Comparison of ENCODE assay signal across 11 cellular contexts in genomic region chr9:92723299-92723625, GRCh38. TPM values are rescaled to one million over a fixed set of nuclear protein-coding genes. Genes with fewer than 3 reads are reported as not detected.
DNase-seq lines count a peak whose midpoint lies in the region; ATAC-seq, FAIRE-seq and TF ChIP-seq lines count a peak whose summit lies in the region.
"Had no signal": no experiment of that assay in that cellular context is flagged by ENCODE, and none has a peak within 500 bp of the region (broad histone marks: within the 10 kb centered on the region; RNA-seq: fewer than 3 reads in every experiment).

No MANE protein-coding gene starts in this region.

- 65 to 69% methylated on average over 3 of the region's 3 CpGs for WGBS in pancreas, 2 donors

- H3K27me3 ChIP-seq in OCI-LY1 (ENCODE audit: insufficient read depth, low read length): no peaks in the 10 kb centered on the region
- no peaks in the 10 kb centered on the region for H3K27me3 ChIP-seq in pancreas

- H3K4me1 ChIP-seq in OCI-LY1 (ENCODE audit: insufficient read depth, low read length, severe bottlenecking): peaks cover 100% of the 10 kb centered on the region
- no peaks in the 10 kb centered on the region for H3K4me1 ChIP-seq in pancreas

- H2AFZ ChIP-seq in OCI-LY1 (ENCODE audit: low read length): no peak overlapping the region

- ATAC-seq in esophagus mucosa: peak; percentile 86
- ATAC-seq in pancreas: peak in 3 of 4 donors; percentile 17 to 52 (median 48)
- no peak for ATAC-seq in GM18907 (IDR thresholded peaks at IDR 0.05; ENCODE audit: unreplicated experiment)
- ATAC-seq in HG03108 (IDR thresholded peaks at IDR 0.05; ENCODE audit: unreplicated experiment): no peak
- ATAC-seq: WTC11 had no signal

- H3K27ac ChIP-seq in OCI-LY1 (ENCODE audit: low read depth, low read length, poor library complexity, severe bottlenecking) (peak overlapping the region; percentile 95), pancreas (no peak overlapping the region)

- DNase-seq in COLO829 (ENCODE audit: low spot score): peak; percentile 38
- DNase-seq in pancreas: no peak
- DNase-seq in SIG-M5 treated with dmso at 0.1 percent for 504 hours (lab: John Stamatoyannopoulos, UW; ENCODE audit: unreplicated experiment): no peak
- no peak for DNase-seq in kidney glomerular epithelial cell (lab: John Stamatoyannopoulos, UW)
- DNase-seq: activated naive CD4-positive, alpha-beta T cell treated with anti-CD3 and anti-CD28 coated beads, Interleukin-2, amount 50 U/mL, for 16 hours; stimulated activated CD4-positive, alpha-beta T cell treated with anti-CD3 and anti-CD28 coated beads, Interleukin-12 subunit alpha, Interleukin-12 subunit beta, amount 100 ng/mL, for 4 hours had no signal

- H3K4me2 ChIP-seq in OCI-LY1 (ENCODE audit: low read length): peak overlapping the region; percentile 59

- peaks cover 5% of the 10 kb centered on the region; the same call in 1 of the 2 replicates for H3K79me2 ChIP-seq in OCI-LY1 (ENCODE audit: insufficient read depth, low read length)

- intact Hi-C loops in pancreas (cut with DNase I): no loop called here

- TF ChIP-seq CTCF in OCI-LY1 (IDR thresholded peaks at IDR 0.05; ENCODE audit: low read length) (no peak), pancreas (IDR thresholded peaks at IDR 0.05) (no peak)

- no peaks in the 10 kb centered on the region for H4K20me1 ChIP-seq in OCI-LY1 (ENCODE audit: insufficient read depth, low read length)

- H3K9me3 ChIP-seq in OCI-LY1 (ENCODE audit: low read length): no peaks in the 10 kb centered on the region
- no peaks in the 10 kb centered on the region for H3K9me3 ChIP-seq in pancreas

- H3K9ac ChIP-seq in OCI-LY1 (ENCODE audit: low read length): peak overlapping the region; percentile 47

- no peaks in the 10 kb centered on the region for H3K9me2 ChIP-seq in OCI-LY1 (ENCODE audit: low read depth, low read length)

- H3K4me3 ChIP-seq in OCI-LY1 (ENCODE audit: low read depth, low read length, poor library complexity, severe bottlenecking) (peak overlapping the region; percentile 29), pancreas (no peak overlapping the region)

- no peak for FAIRE-seq in pancreas (lab: Jason Lieb, UNC)

- H3K36me3 ChIP-seq in OCI-LY1 (ENCODE audit: insufficient read depth, low read length) (peaks cover 59% of the 10 kb centered on the region), pancreas (peaks cover 2 to 29% (median 25%) of the 10 kb centered on the region in 3 donors)

- peaks cover 7% of the 10 kb centered on the region; the same call in 1 of the 2 replicates for H3F3A ChIP-seq in OCI-LY1 (ENCODE audit: insufficient read depth, low read length)

RNA-seq across cellular contexts. Expression of gene BICD2, which starts 41.4 kb away (rescaled TPM):
- total RNA-seq in esophagus mucosa: 63.7 TPM
- total RNA-seq in pancreas: 10 to 100 TPM in 1 of 6 donors, 1 to 10 TPM in 5; 5.6 to 13.2 (median 6.5) TPM
- 1 to 10 TPM; 4.9 to 5.4 TPM for polyA plus RNA-seq in pancreas

RNA-seq across cellular contexts. Expression of gene IPPK, which starts 53.3 kb away (rescaled TPM):
- total RNA-seq in esophagus mucosa (37.6 TPM), pancreas (1 to 10 TPM; 1.9 to 3.9 (median 2.6) TPM)
- 1 to 10 TPM; 3.7 to 6.5 TPM for polyA plus RNA-seq in pancreas

Comparison
In these comparisons a context has a peak if more than half of its experiments do, and no peak if none do; other contexts are left out.
1. ATAC-seq: peak in esophagus mucosa (single experiment) and pancreas (3 of 4); none in GM18907 (single experiment) and HG03108 (single experiment).